1 cellular context compared by ENCODE assay signal in genomic region chr18:13563390-13563805, GRCh38.
TF ChIP-seq lines count a peak whose summit lies in the region.

No MANE protein-coding gene starts in this region.

TF ChIP-seq in GM12878, 131 proteins besides CTCF, POLR2A, EP300 and RAD21 (continued from another document):
- TF ChIP-seq WRNIP1 (IDR thresholded peaks at IDR 0.05; ENCODE audit: borderline replicate concordance, low read depth, low read length) (0 out of 2 replicates have a peak, but pooled peaks have one; percentile 26), EED (IDR thresholded peaks at IDR 0.05; ENCODE audit: low read depth) (peak; percentile 61; the same call in 1 of the 2 replicates), HDGF (IDR thresholded peaks at IDR 0.05) (0 out of 2 replicates have a peak, but pooled peaks have one; percentile 39), DPF2 (IDR thresholded peaks at IDR 0.05) (0 out of 2 replicates have a peak, but pooled peaks have one; percentile 8), NR2C2 (IDR thresholded peaks at IDR 0.05; ENCODE audit: borderline replicate concordance, control insufficient read depth, insufficient read length, low read depth) (no peak), SMAD5 (IDR thresholded peaks at IDR 0.05; ENCODE audit: low read depth) (no peak), ZBTB33 (IDR thresholded peaks at IDR 0.05) (no peak), ZNF687 (IDR thresholded peaks at IDR 0.05) (peak; percentile 67; the same call in 1 of the 2 replicates), ETV6 (conservative IDR thresholded peaks at IDR 0.05 in 1 of 2, IDR thresholded peaks at IDR 0.05 in 1 of 2; ENCODE audit: borderline replicate concordance in 1 of 2, low read depth in 1 of 2) (0 out of 4 replicates have a peak, but pooled peaks of 1 of the 2 experiments have one; percentile 9), LARP7 (IDR thresholded peaks at IDR 0.05) (peak; percentile 42; the same call in 1 of the 2 replicates), FOS (IDR thresholded peaks at IDR 0.05; ENCODE audit: borderline replicate concordance, extremely low read depth, insufficient read length) (no peak), CUX1 (IDR thresholded peaks at IDR 0.05; ENCODE audit: insufficient replicate concordance, low read depth, low read length) (no peak), SREBF1 (IDR thresholded peaks at IDR 0.05; ENCODE audit: low read length) (no peak), BRCA1 (IDR thresholded peaks at IDR 0.05; ENCODE audit: low read depth, low read length) (no peak), IKZF2 (IDR thresholded peaks at IDR 0.05) (peak; percentile 24 to 54), ZNF24 (IDR thresholded peaks at IDR 0.05) (no peak), RELA (IDR thresholded peaks at IDR 0.05; ENCODE audit: borderline replicate concordance, partially characterized antibody) (no peak), NBN (IDR thresholded peaks at IDR 0.05) (peak; percentile 49; the same call in 1 of the 2 replicates), ZNF592 (IDR thresholded peaks at IDR 0.05) (peak; percentile 74; the same call in 1 of the 2 replicates), MTA2 (IDR thresholded peaks at IDR 0.05; ENCODE audit: low read depth) (peak; percentile 21; the same call in 1 of the 2 replicates), SPI1 (IDR thresholded peaks at IDR 0.05; ENCODE audit: borderline replicate concordance, insufficient read depth, low read depth, low read length) (peak; percentile 73; the same call in 1 of the 2 replicates), NFYA (IDR thresholded peaks at IDR 0.05; ENCODE audit: borderline replicate concordance, low read depth, low read length) (no peak), MYB (IDR thresholded peaks at IDR 0.05; ENCODE audit: borderline replicate concordance, low read depth, low read length) (no peak), MEF2B (IDR thresholded peaks at IDR 0.05; ENCODE audit: partially characterized antibody, poor library complexity, severe bottlenecking) (peak; percentile 53), ASH2L (IDR thresholded peaks at IDR 0.05; ENCODE audit: borderline replicate concordance, low read depth) (no peak), POU2F2 (IDR thresholded peaks at IDR 0.05; ENCODE audit: borderline replicate concordance, low read depth, low read length) (0 out of 3 replicates have a peak, but pooled peaks have one; percentile 9), RB1 (IDR thresholded peaks at IDR 0.05; ENCODE audit: borderline replicate concordance) (peak; percentile 4; the same call in 1 of the 2 replicates), GATAD2B (conservative IDR thresholded peaks at IDR 0.05; ENCODE audit: low read depth) (no peak), MXI1 (IDR thresholded peaks at IDR 0.05; ENCODE audit: low read depth, low read length) (0 out of 2 replicates have a peak, but pooled peaks have one; percentile 20), E2F8 (IDR thresholded peaks at IDR 0.05; ENCODE audit: low read depth, partially characterized antibody) (no peak), IRF4 (IDR thresholded peaks at IDR 0.05; ENCODE audit: low read depth, low read length) (no peak)
